ENCODE assay signal across 8 cellular contexts in the genomic region with DNA sequence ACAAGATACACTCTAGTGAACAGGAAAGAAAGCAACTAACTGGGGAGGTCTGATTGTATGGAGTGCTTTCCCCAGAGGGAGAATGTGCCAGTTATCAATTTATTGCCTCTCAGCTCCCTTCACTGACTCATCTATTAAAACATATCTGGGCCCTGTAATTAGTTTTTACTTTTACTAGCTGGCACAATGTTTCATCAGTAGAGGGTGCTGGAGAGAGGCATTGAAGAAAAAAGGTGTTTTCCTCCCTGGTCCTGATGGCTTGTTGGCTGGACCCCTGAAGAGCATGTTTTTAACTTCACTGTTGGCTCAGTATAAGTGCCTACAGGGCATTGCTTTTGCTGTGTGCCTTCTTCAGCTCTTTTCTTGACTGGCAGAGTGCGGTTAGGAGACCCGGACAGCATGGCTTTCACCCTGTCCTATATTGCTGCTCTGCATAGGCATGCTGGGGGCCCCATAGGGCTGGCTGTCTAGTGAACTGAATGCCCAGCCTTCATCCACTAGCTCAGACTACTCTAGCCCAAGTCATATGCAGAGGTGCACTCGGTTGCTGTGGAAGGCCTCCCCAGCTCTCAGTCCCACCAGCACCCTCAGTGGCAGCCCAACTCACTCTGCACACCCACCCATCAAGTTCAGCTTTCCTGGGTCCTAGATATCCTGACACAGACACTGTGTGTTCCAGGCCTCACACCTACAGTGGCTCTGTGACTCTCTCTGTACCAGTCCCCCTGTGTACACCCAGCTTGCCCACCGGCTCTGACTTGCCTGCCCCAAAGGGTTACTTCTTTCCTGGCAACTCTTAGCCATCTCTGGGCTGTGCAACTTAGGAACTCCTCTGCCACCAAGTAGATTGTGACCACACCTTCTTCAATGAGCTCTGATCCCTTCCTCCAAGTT.
DNase-seq lines count a peak whose midpoint lies in the region; ATAC-seq and TF ChIP-seq lines count a peak whose summit lies in the region.

No MANE protein-coding gene starts in this region.

- H3K4me1 ChIP-seq in Panc1 (ENCODE audit: control insufficient read depth, insufficient read depth, low read length): no peaks in the 10 kb centered on the region; the same call in 1 of the 2 replicates

- TF ChIP-seq CTCF in C4-2B (conservative IDR thresholded peaks at IDR 0.05): no peak
- peak; percentile 43 for TF ChIP-seq CTCF in Panc1 (IDR thresholded peaks at IDR 0.05)

- peaks cover 9% of the 10 kb centered on the region; the same call in 1 of the 2 replicates for H3K9me3 ChIP-seq in Panc1 (ENCODE audit: control insufficient read depth, insufficient read depth, low read depth, low read length)

- DNase-seq in Panc1 (ENCODE audit: low read depth, low spot score) (no peak), iPS DF 4.7 (ENCODE audit: extremely low read depth, low spot score) (peak; percentile 5), DMS79 treated with DMSO at 0.1 percent for 48 hours (lab: John Stamatoyannopoulos, UW) (no peak), COLO668 (lab: John Stamatoyannopoulos, UW; ENCODE audit: unreplicated experiment) (no peak)

- H3K27ac ChIP-seq in C4-2B (peak overlapping the region; percentile 14; the same call in 1 of the 2 replicates), Panc1 (ENCODE audit: low read length) (no peak overlapping the region)

- H3K4me3 ChIP-seq in Panc1 (ENCODE audit: low read depth in 2 of 2, low read length in 2 of 2): no peak overlapping the region

- ATAC-seq in GM19455 (IDR thresholded peaks at IDR 0.05; ENCODE audit: unreplicated experiment) (peak; percentile 21), Panc1 (peak; percentile 63), HG02970 (IDR thresholded peaks at IDR 0.05; ENCODE audit: low FRiP score, unreplicated experiment) (no peak), GM19397 (IDR thresholded peaks at IDR 0.05; ENCODE audit: unreplicated experiment) (no peak)

- intact Hi-C loops in Panc1 (cut with micrococcal nuclease; ENCODE audit: unreplicated experiment): no loop called here

- POLR2A ChIA-PET in Panc1 (lab: Charles Lee): no interaction called here

- BruUV-seq in Panc1 (replicated peaks; lab: Mats Ljungman, UMichigan): no TSS peak

- CTCF ChIA-PET in Panc1 (lab: Charles Lee): interaction anchor here (0.7 to 0.8 kb wide), 2 partner anchors 9 to 46 kb away, joined by 4 to 7 read pairs; no protein-coding TSS in a partner anchor

- no peaks in the 10 kb centered on the region for H3K27me3 ChIP-seq in Panc1 (ENCODE audit: control insufficient read depth, insufficient read depth, low read length)

- in situ Hi-C loops in Panc1 (cut with HindIII; ENCODE audit: low pct_unique_long_range_greater_than_20kb, low sequenced_read_pairs): no loop called here

- H3K36me3 ChIP-seq in Panc1 (ENCODE audit: control insufficient read depth, insufficient read depth, low read length): no peaks in the 10 kb centered on the region

Comparison
In these comparisons a context has a peak if more than half of its experiments do, and no peak if none do; other contexts are left out.
1. ATAC-seq: peak in GM19455 (single experiment) and Panc1 (single experiment); none in HG02970 (single experiment) and GM19397 (single experiment).